Comparison of ENCODE assay signal across 8 cellular contexts in the genomic region with DNA sequence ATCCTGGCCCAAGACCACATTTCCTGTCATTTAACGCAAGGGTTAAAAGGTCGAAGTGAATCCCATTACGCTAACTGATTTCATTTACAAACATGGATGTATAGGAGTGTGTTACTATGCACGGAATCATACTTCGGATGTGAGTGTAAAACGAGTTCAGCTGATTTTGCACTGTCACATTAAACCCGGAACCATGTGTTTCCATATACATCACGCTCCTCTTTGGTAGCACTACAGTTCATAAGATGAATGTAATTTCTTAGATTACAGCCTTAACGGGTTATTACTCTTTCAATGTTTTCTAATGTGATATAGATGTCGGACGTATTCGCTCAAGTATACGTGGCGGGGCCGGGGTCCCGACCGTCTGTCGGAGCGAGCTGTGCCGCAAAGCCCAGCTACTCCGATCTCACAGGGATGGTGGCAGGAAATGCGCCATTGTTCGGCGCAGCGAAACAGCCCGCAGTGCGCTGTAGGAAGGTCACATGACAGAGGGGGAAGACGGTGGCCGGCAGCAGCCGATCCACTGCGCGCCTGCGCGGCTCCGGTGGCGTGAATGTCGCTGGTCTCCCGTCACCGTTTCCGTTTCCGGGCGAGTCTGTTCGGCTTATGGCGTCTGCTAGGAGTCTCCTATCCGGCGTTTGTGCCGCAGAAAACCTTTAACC.
DNase-seq lines count a peak whose midpoint lies in the region; ATAC-seq and TF ChIP-seq lines count a peak whose summit lies in the region.

No MANE protein-coding gene starts in this region.

- no peak overlapping the region for H3K27ac ChIP-seq in upper lobe of left lung

- DNase-seq in GM20000 (ENCODE audit: low spot score) (peak; percentile 25), T-helper 2 cell (peak in 4 of 5 experiments; percentile 34 to 87 (median 53)), astrocyte of the cerebellum (ENCODE audit: low read depth) (peak; percentile 34), hepatic stellate cell (ENCODE audit: low spot score) (peak; percentile 41), putamen (ENCODE audit: low spot score) (peak; percentile 67), upper lobe of left lung (peak; percentile 39 to 92), NOMO-1 treated with DMSO at 0.1 percent for 48 hours (lab: John Stamatoyannopoulos, UW; ENCODE audit: unreplicated experiment) (no peak)

- peaks cover 0 to 18% (median 10%) of the 10 kb centered on the region in 4 donors for H3K9me3 ChIP-seq in upper lobe of left lung

- no peaks in the 10 kb centered on the region for H3K36me3 ChIP-seq in upper lobe of left lung

- TF ChIP-seq CTCF in GM20000 (IDR thresholded peaks at IDR 0.05; ENCODE audit: extremely low read depth, missing control alignments) (no peak), astrocyte of the cerebellum (IDR thresholded peaks at IDR 0.05; ENCODE audit: low read depth, low read length, missing control alignments) (no peak), upper lobe of left lung (IDR thresholded peaks at IDR 0.05) (no peak)

- no peaks in the 10 kb centered on the region for H3K27me3 ChIP-seq in upper lobe of left lung

- no peak for TF ChIP-seq EP300 in upper lobe of left lung (IDR thresholded peaks at IDR 0.05)

- in situ Hi-C loops in astrocyte of the cerebellum (cut with HindIII; ENCODE audit: low sequenced_read_pairs): no loop called here

- no peaks in the 10 kb centered on the region for H3K4me1 ChIP-seq in upper lobe of left lung

- TF ChIP-seq POLR2A in upper lobe of left lung (IDR thresholded peaks at IDR 0.05): no peak

- whole genome bisulfite sequencing in upper lobe of left lung, 2 donors: 30 to 35% methylated on average over 35 to 47 of the region's 47 CpGs

- H3K4me3 ChIP-seq in astrocyte of the cerebellum (ENCODE audit: low read depth, low read length): peak overlapping the region; percentile 46
- peak overlapping the region in 3 of 4 donors; percentile 26 to 50 (median 32) for H3K4me3 ChIP-seq in upper lobe of left lung

- ATAC-seq in upper lobe of left lung (ENCODE audit: low FRiP score in 2 of 2) (peak; percentile 30 to 68), HG03159 (IDR thresholded peaks at IDR 0.05; ENCODE audit: unreplicated experiment) (no peak)
